ENCODE assay signal across 9 cellular contexts in the genomic region with DNA sequence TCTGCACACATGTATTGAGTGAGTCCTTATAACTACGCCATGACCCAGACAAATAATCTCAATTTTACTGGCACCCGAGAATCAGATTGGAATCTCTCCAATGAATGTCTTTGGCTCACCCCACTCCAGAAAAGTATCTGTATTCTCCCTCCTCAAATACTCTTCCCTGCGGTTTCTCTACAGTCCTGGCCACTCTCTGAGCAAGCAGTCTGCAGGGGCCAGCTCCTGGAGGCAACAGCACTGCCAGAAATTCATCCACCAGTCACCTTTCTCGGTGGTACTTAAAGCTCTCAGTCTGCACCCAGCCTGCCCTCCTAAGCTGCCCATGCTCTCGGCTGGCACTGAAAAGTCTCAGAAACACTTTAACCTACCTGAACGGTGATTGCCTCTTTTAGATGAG. TPM values are rescaled to one million over a fixed set of nuclear protein-coding genes. Genes with fewer than 3 reads are reported as not detected.
A peak's percentile ranks its signal among the peaks of the same experiment; 100 is the strongest.
DNase-seq lines count a peak whose midpoint lies in the region; ATAC-seq and TF ChIP-seq lines count a peak whose summit lies in the region.
"Had no signal": no experiment of that assay in that cellular context is flagged by ENCODE, and none has a peak within 500 bp of the region (broad histone marks: within the 10 kb centered on the region; RNA-seq: fewer than 3 reads in every experiment).

No MANE protein-coding gene starts in this region.

- no peaks in the 10 kb centered on the region for H3K27me3 Mint-ChIP-seq in activated T-cell treated with anti-CD3 and anti-CD28 coated beads, Interleukin-2, amount 50 U/mL, for 4 hours (ENCODE audit: low read depth)
- peaks cover 4% of the 10 kb centered on the region for H3K27me3 Mint-ChIP-seq in brain
- peaks cover 0 to 1% of the 10 kb centered on the region in 2 donors for H3K27me3 Mint-ChIP-seq in CD4-positive, alpha-beta memory T cell

- H3K4me1 Mint-ChIP-seq in activated T-cell treated with anti-CD3 and anti-CD28 coated beads, Interleukin-2, amount 50 U/mL, for 4 hours (ENCODE audit: low read depth): peaks cover 43% of the 10 kb centered on the region
- H3K4me1 Mint-ChIP-seq in brain: peaks cover 10% of the 10 kb centered on the region
- H3K4me1 Mint-ChIP-seq in CD4-positive, alpha-beta memory T cell: peaks cover 8 to 28% (median 11%) of the 10 kb centered on the region in 4 donors

- ATAC-seq in activated T-cell treated with anti-CD3 and anti-CD28 coated beads, Interleukin-2, amount 50 U/mL, for 4 hours: no peak
- ATAC-seq in lower lobe of right lung: peak in 1 of 2 donors; percentile 21
- ATAC-seq in upper lobe of left lung (ENCODE audit: low FRiP score in 2 of 2): peak in 1 of 2 donors; percentile 20
- ATAC-seq in stimulated activated naive CD8-positive, alpha-beta T cell treated with anti-CD3 and anti-CD28 coated beads, Interleukin-15, Interleukin-2, amounts not matched to agents 100 U/mL and 50 U/mL, for 24 hours: no peak
- ATAC-seq in HG03378 (IDR thresholded peaks at IDR 0.05; ENCODE audit: unreplicated experiment): no peak

- no peak for TF ChIP-seq EP300 in upper lobe of left lung (IDR thresholded peaks at IDR 0.05)

- intact Hi-C loops in lower lobe of right lung (cut with DNase I): no loop called here
- intact Hi-C loops in CD4-positive, alpha-beta memory T cell (cut with micrococcal nuclease): no loop called here

- H3K27ac ChIP-seq in lower lobe of right lung (peak overlapping the region; percentile 32), upper lobe of left lung (peak overlapping the region; percentile 7 to 63 (median 10))
- H3K27ac ChIP-seq in CD4-positive, alpha-beta memory T cell (ENCODE audit: low read depth, low read length): no peak overlapping the region
- H3K27ac ChIP-seq: BLaER1 had no signal

- TF ChIP-seq POLR2A in upper lobe of left lung (IDR thresholded peaks at IDR 0.05): no peak

- DNase-seq in activated T-cell treated with anti-CD3 and anti-CD28 coated beads, Interleukin-2, amount 50 U/mL, for 4 hours: no peak
- DNase-seq in activated T-cell treated with anti-CD3 and anti-CD28 coated beads, Interleukin-2, amount 50 U/mL, for 1 hour: no peak
- DNase-seq in lower lobe of right lung (no peak), upper lobe of left lung (no peak)
- no peak for DNase-seq in CD4-positive, alpha-beta memory T cell
- no peak for DNase-seq in stimulated activated naive CD8-positive, alpha-beta T cell treated with anti-CD3 and anti-CD28 coated beads, Interleukin-15, Interleukin-2, amounts not matched to agents 100 U/mL and 50 U/mL, for 24 hours

- H3K9me3 Mint-ChIP-seq in activated T-cell treated with anti-CD3 and anti-CD28 coated beads, Interleukin-2, amount 50 U/mL, for 4 hours: no peaks in the 10 kb centered on the region
- H3K9me3 Mint-ChIP-seq in brain: no peaks in the 10 kb centered on the region
- no peaks in the 10 kb centered on the region for H3K9me3 Mint-ChIP-seq in CD4-positive, alpha-beta memory T cell

- POLR2A ChIA-PET in CD4-positive, alpha-beta memory T cell (lab: Charles Lee; ENCODE audit: partially characterized antibody): no interaction called here

- TF ChIP-seq CTCF in brain (conservative IDR thresholded peaks at IDR 0.05) (no peak), lower lobe of right lung (IDR thresholded peaks at IDR 0.05) (no peak), upper lobe of left lung (IDR thresholded peaks at IDR 0.05) (no peak)

- H3K9me3 ChIP-seq in lower lobe of right lung (no peaks in the 10 kb centered on the region), upper lobe of left lung (no peaks in the 10 kb centered on the region)
- no peaks in the 10 kb centered on the region for H3K9me3 ChIP-seq in CD4-positive, alpha-beta memory T cell (ENCODE audit: control insufficient read depth in 1 of 2, low read length in 2 of 2)
- H3K9me3 ChIP-seq: BLaER1 had no signal

- WGBS in upper lobe of left lung, 2 donors: 53 to 58% methylated on average over 6 of the region's 6 CpGs

- peak overlapping the region; percentile 56 for H3K4me3 Mint-ChIP-seq in activated T-cell treated with anti-CD3 and anti-CD28 coated beads, Interleukin-2, amount 50 U/mL, for 4 hours
- H3K4me3 Mint-ChIP-seq in brain: peak overlapping the region in 3 of 5 experiments; percentile 28 to 81 (median 55)
- H3K4me3 Mint-ChIP-seq in CD4-positive, alpha-beta memory T cell: no peak overlapping the region

- no peaks in the 10 kb centered on the region for H3K36me3 Mint-ChIP-seq in activated T-cell treated with anti-CD3 and anti-CD28 coated beads, Interleukin-2, amount 50 U/mL, for 4 hours (ENCODE audit: insufficient read depth)
- H3K36me3 Mint-ChIP-seq in brain: no peaks in the 10 kb centered on the region
- H3K36me3 Mint-ChIP-seq in CD4-positive, alpha-beta memory T cell: no peaks in the 10 kb centered on the region

- H3K4me1 ChIP-seq in lower lobe of right lung: peaks cover 22% of the 10 kb centered on the region
- peaks cover 6 to 21% (median 13%) of the 10 kb centered on the region in 4 donors for H3K4me1 ChIP-seq in upper lobe of left lung
- peaks cover 7% of the 10 kb centered on the region for H3K4me1 ChIP-seq in CD4-positive, alpha-beta memory T cell (ENCODE audit: insufficient read depth, low read length)

- H3K36me3 ChIP-seq in lower lobe of right lung (no peaks in the 10 kb centered on the region), upper lobe of left lung (no peaks in the 10 kb centered on the region)
- no peaks in the 10 kb centered on the region for H3K36me3 ChIP-seq in CD4-positive, alpha-beta memory T cell (ENCODE audit: insufficient read depth, low read length)
- H3K36me3 ChIP-seq: BLaER1 had no signal

- H3K27me3 ChIP-seq in lower lobe of right lung (ENCODE audit: low read depth): no peaks in the 10 kb centered on the region
- no peaks in the 10 kb centered on the region for H3K27me3 ChIP-seq in upper lobe of left lung
- H3K27me3 ChIP-seq in CD4-positive, alpha-beta memory T cell (ENCODE audit: insufficient read depth, low read length): no peaks in the 10 kb centered on the region
- H3K27me3 ChIP-seq: BLaER1 had no signal

- H3K4me3 ChIP-seq in lower lobe of right lung: peak overlapping the region; percentile 25
- H3K4me3 ChIP-seq in upper lobe of left lung: peak overlapping the region in 3 of 4 donors; percentile 18 to 26 (median 24)
- H3K4me3 ChIP-seq in CD4-positive, alpha-beta memory T cell (ENCODE audit: low read length in 2 of 2): no peak overlapping the region
- H3K4me3 ChIP-seq: BLaER1 had no signal

- H3K27ac Mint-ChIP-seq in brain: peak overlapping the region in 4 of 5 experiments; percentile 1 to 72 (median 42)
- H3K27ac Mint-ChIP-seq in CD4-positive, alpha-beta memory T cell: no peak overlapping the region

- CTCF ChIA-PET in CD4-positive, alpha-beta memory T cell (lab: Charles Lee; ENCODE audit: partially characterized antibody): interaction anchor here (0.6 to 0.9 kb wide), 2 partner anchors 72 to 89 kb away, joined by 3 read pairs; no protein-coding TSS in a partner anchor

RNA-seq across cellular contexts. Expression of gene LYST, which starts 16.1 kb away (rescaled TPM):
- 10 to 100 TPM; 30.3 to 35.2 (median 33.7) TPM for total RNA-seq in activated T-cell treated with anti-CD3 and anti-CD28 coated beads, Interleukin-2, amount 50 U/mL, for 4 hours
- polyA plus RNA-seq in brain (ENCODE audit: insufficient read depth, low read depth, low replicate concordance): 2.2 TPM
- total RNA-seq in lower lobe of right lung (72.4 TPM), upper lobe of left lung (10 to 100 TPM; 34.0 to 87.0 (median 54.0) TPM)
- total RNA-seq in CD4-positive, alpha-beta memory T cell: 10 to 100 TPM; 32.8 to 35.2 TPM
- 1 to 10 TPM; 4.2 to 9.1 TPM for polyA plus RNA-seq in CD4-positive, alpha-beta memory T cell

Comparison
In these comparisons a context has a peak if more than half of its experiments do, and no peak if none do; other contexts are left out.
1. H3K4me3 Mint-ChIP-seq: peak in activated T-cell treated with anti-CD3 and anti-CD28 coated beads, Interleukin-2, amount 50 U/mL, for 4 hours (single experiment) and brain (3 of 5); none in CD4-positive, alpha-beta memory T cell (0 of 8).
2. H3K27ac Mint-ChIP-seq: peak in brain (4 of 5); none in CD4-positive, alpha-beta memory T cell (0 of 7).
3. H3K4me3 ChIP-seq: peak in lower lobe of right lung (single experiment) and upper lobe of left lung (3 of 4); none in CD4-positive, alpha-beta memory T cell (0 of 2).